Comparison of ENCODE assay signal across 28 cellular contexts in genomic region chr1:9907441-9907840, GRCh38. TPM values are rescaled to one million over a fixed set of nuclear protein-coding genes. Genes with fewer than 3 reads are reported as not detected.
A peak's percentile ranks its signal among the peaks of the same experiment; 100 is the strongest.
DNase-seq lines count a peak whose midpoint lies in the region; ATAC-seq and TF ChIP-seq lines count a peak whose summit lies in the region.
"Had no signal": no experiment of that assay in that cellular context is flagged by ENCODE, and none has a peak within 500 bp of the region (broad histone marks: within the 10 kb centered on the region; RNA-seq: fewer than 3 reads in every experiment).

No MANE protein-coding gene starts in this region.

- H3K9me3 ChIP-seq in heart right ventricle (no peaks in the 10 kb centered on the region), heart left ventricle (no peaks in the 10 kb centered on the region), T-helper 17 cell (ENCODE audit: control insufficient read depth, low read length, poor library complexity, severe bottlenecking) (no peaks in the 10 kb centered on the region), esophagus squamous epithelium (no peaks in the 10 kb centered on the region), upper lobe of right lung (no peaks in the 10 kb centered on the region)
- H3K9me3 ChIP-seq: A549, BE2C, spleen, tibial nerve had no signal

- DNase-seq in heart right ventricle (no peak), heart left ventricle (no peak), T-helper 17 cell (no peak), esophagus squamous epithelium (lab: John Stamatoyannopoulos, UW) (no peak), upper lobe of right lung (no peak), substantia nigra (lab: John Stamatoyannopoulos, UW) (no peak), NCI-H1436 treated with DMSO at 0.1 percent for 48 hours (lab: John Stamatoyannopoulos, UW) (no peak)
- DNase-seq: activated CD4-positive, alpha-beta T cell treated with anti-CD3 and anti-CD28 coated beads for 36 hours; activated CD8-positive, alpha-beta memory T cell treated with anti-CD3 and anti-CD28 coated beads for 24 hours; activated naive CD4-positive, alpha-beta T cell treated with anti-CD3 and anti-CD28 coated beads for 36 hours; activated T-cell treated with anti-CD3 and anti-CD28 coated beads, Interleukin-2, amount 50 U/mL, for 48 hours; amniotic stem cell; BE2C; DMS79 treated with DMSO at 0.1 percent for 48 hours; erythroblast; GM23248; NCI-H2171; NCI-H69; occipital lobe; SHP77; spleen; stimulated activated CD4-positive, alpha-beta T cell treated with anti-CD3 and anti-CD28 coated beads, Interleukin-4, amount 100 ng/mL, for 24 hours; stimulated activated naive CD8-positive, alpha-beta T cell treated with anti-CD3 and anti-CD28 coated beads, Interleukin-15, Interleukin-2, amounts not matched to agents 100 U/mL and 50 U/mL, for 24 hours had no signal

- WGBS in heart right ventricle, 2 donors, result 59 to 63% methylated on average over 5 of the region's 5 CpGs
- WGBS in heart left ventricle, 4 donors, result 56 to 70% (median 65%) methylated on average over 5 of the region's 5 CpGs
- 40 to 71% methylated on average over 5 of the region's 5 CpGs for WGBS in esophagus squamous epithelium, 2 donors

- H3K27ac Mint-ChIP-seq in T-helper 17 cell, result peak overlapping the region; percentile 43
- H3K27ac Mint-ChIP-seq: activated CD4-positive, alpha-beta T cell treated with anti-CD3 and anti-CD28 coated beads for 36 hours; activated naive CD4-positive, alpha-beta T cell treated with anti-CD3 and anti-CD28 coated beads for 36 hours; memory B cell had no signal

- H3K27me3 Mint-ChIP-seq in T-helper 17 cell, result no peaks in the 10 kb centered on the region
- H3K27me3 Mint-ChIP-seq: activated CD4-positive, alpha-beta T cell treated with anti-CD3 and anti-CD28 coated beads for 36 hours; memory B cell had no signal

- peaks cover 39% of the 10 kb centered on the region for H3K4me1 Mint-ChIP-seq in T-helper 17 cell

- intact Hi-C loops in heart right ventricle (cut with DNase I), result no loop called here
- intact Hi-C loops in heart left ventricle (cut with DNase I), result no loop called here
- intact Hi-C loops in esophagus squamous epithelium (cut with DNase I), result no loop called here
- intact Hi-C loops in upper lobe of right lung (cut with DNase I), result no loop called here

- H3K27ac ChIP-seq in heart right ventricle (peak overlapping the region in 8 of 10 donors; percentile 1 to 93 (median 40)), heart left ventricle (peak overlapping the region in 6 of 12 donors; percentile 1 to 39 (median 20)), esophagus squamous epithelium (peak overlapping the region in 3 of 4 donors; percentile 11 to 50 (median 49)), upper lobe of right lung (peak overlapping the region; percentile 7), substantia nigra (ENCODE audit: low read depth, low read length, poor library complexity, severe bottlenecking) (no peak overlapping the region)
- H3K27ac ChIP-seq: A549, cardiac muscle cell, GM23248, spleen, tibial nerve had no signal

- ATAC-seq in heart right ventricle (no peak), heart left ventricle (no peak), T-helper 17 cell (no peak), upper lobe of right lung (no peak), HG02852 (IDR thresholded peaks at IDR 0.05; ENCODE audit: unreplicated experiment) (no peak)
- ATAC-seq: A549; activated CD4-positive, alpha-beta T cell treated with anti-CD3 and anti-CD28 coated beads for 36 hours; stimulated activated naive CD8-positive, alpha-beta T cell treated with anti-CD3 and anti-CD28 coated beads, Interleukin-15, Interleukin-2, amounts not matched to agents 100 U/mL and 50 U/mL, for 24 hours had no signal

- peaks cover 13 to 83% (median 49%) of the 10 kb centered on the region in 9 donors for H3K4me1 ChIP-seq in heart right ventricle
- peaks cover 0 to 73% (median 42%) of the 10 kb centered on the region in 12 donors for H3K4me1 ChIP-seq in heart left ventricle
- H3K4me1 ChIP-seq in esophagus squamous epithelium, result peaks cover 23 to 89% (median 25%) of the 10 kb centered on the region in 3 donors
- peaks cover 17% of the 10 kb centered on the region for H3K4me1 ChIP-seq in upper lobe of right lung
- H3K4me1 ChIP-seq: BE2C had no signal

- peak overlapping the region; percentile 68 for H3K4me3 Mint-ChIP-seq in T-helper 17 cell
- H3K4me3 Mint-ChIP-seq: activated CD4-positive, alpha-beta T cell treated with anti-CD3 and anti-CD28 coated beads for 36 hours; activated naive CD4-positive, alpha-beta T cell treated with anti-CD3 and anti-CD28 coated beads for 36 hours; memory B cell had no signal

- no peaks in the 10 kb centered on the region for H3K36me3 Mint-ChIP-seq in T-helper 17 cell (ENCODE audit: low read depth)

- TF ChIP-seq POLR2A in heart left ventricle (IDR thresholded peaks at IDR 0.05) (no peak), esophagus squamous epithelium (IDR thresholded peaks at IDR 0.05) (no peak)

- H3K27me3 ChIP-seq in heart right ventricle (no peaks in the 10 kb centered on the region), heart left ventricle (no peaks in the 10 kb centered on the region), esophagus squamous epithelium (no peaks in the 10 kb centered on the region), upper lobe of right lung (no peaks in the 10 kb centered on the region)
- H3K27me3 ChIP-seq: BE2C, cardiac muscle cell, spleen, tibial nerve had no signal

- H3K4me3 ChIP-seq in heart right ventricle (peak overlapping the region in 4 of 10 donors; percentile 5 to 98 (median 96)), heart left ventricle (peak overlapping the region in 2 of 12 donors; percentile 1 to 26), esophagus squamous epithelium (no peak overlapping the region), upper lobe of right lung (no peak overlapping the region)
- H3K4me3 ChIP-seq: A549, cardiac muscle cell, GM23248, spleen, tibial nerve had no signal

- H3K36me3 ChIP-seq in heart right ventricle, result peaks cover 0 to 4% (median 0%) of the 10 kb centered on the region in 9 donors
- no peaks in the 10 kb centered on the region for H3K36me3 ChIP-seq in heart left ventricle
- H3K36me3 ChIP-seq in esophagus squamous epithelium, result no peaks in the 10 kb centered on the region
- no peaks in the 10 kb centered on the region for H3K36me3 ChIP-seq in upper lobe of right lung
- H3K36me3 ChIP-seq: BE2C, cardiac muscle cell, spleen, tibial nerve had no signal

- TF ChIP-seq CTCF in heart right ventricle (IDR thresholded peaks at IDR 0.05) (no peak), heart left ventricle (IDR thresholded peaks at IDR 0.05) (no peak), esophagus squamous epithelium (IDR thresholded peaks at IDR 0.05) (no peak), upper lobe of right lung (IDR thresholded peaks at IDR 0.05) (no peak)

RNA-seq across cellular contexts. Expression of gene CTNNBIP1, which starts 2.6 kb away (rescaled TPM):
- total RNA-seq in heart right ventricle (10 to 100 TPM; 26.5 to 69.4 (median 37.3) TPM), heart left ventricle (10 to 100 TPM; 32.2 to 62.0 (median 42.9) TPM), T-helper 17 cell (10 to 100 TPM in 1 of 2 donors, 1 to 10 TPM in 1; 9.2 to 10.5 TPM), esophagus squamous epithelium (100 to 1,000 TPM in 2 of 4 donors, 10 to 100 TPM in 2; 76.1 to 186 (median 118) TPM), upper lobe of right lung (47.6 TPM)
- polyA plus RNA-seq in heart right ventricle (10 to 100 TPM; 26.6 to 43.5 TPM), heart left ventricle (10 to 100 TPM; 25.4 to 37.8 TPM)

RNA-seq across cellular contexts. Expression of gene LZIC, which starts 35.8 kb away (rescaled TPM):
- total RNA-seq in heart right ventricle (10 to 100 TPM; 27.7 to 38.0 (median 34.2) TPM), heart left ventricle (10 to 100 TPM; 30.8 to 37.7 (median 34.9) TPM), T-helper 17 cell (10 to 100 TPM; 19.6 to 19.7 TPM), esophagus squamous epithelium (10 to 100 TPM; 21.4 to 24.7 (median 23.0) TPM), upper lobe of right lung (29.1 TPM)
- polyA plus RNA-seq in heart right ventricle (10 to 100 TPM; 13.4 to 20.6 TPM), heart left ventricle (10 to 100 TPM; 18.5 to 30.7 TPM)

RNA-seq across cellular contexts. Expression of gene NMNAT1, which starts 35.8 kb away (rescaled TPM):
- 10 to 100 TPM; 14.2 to 23.7 (median 20.3) TPM for total RNA-seq in heart right ventricle
- 10 to 100 TPM in 1 of 2 donors, 1 to 10 TPM in 1; 9.6 to 14.3 TPM for polyA plus RNA-seq in heart right ventricle
- 10 to 100 TPM; 11.0 to 24.2 (median 17.2) TPM for total RNA-seq in heart left ventricle
- polyA plus RNA-seq in heart left ventricle, result 10 to 100 TPM; 12.2 to 13.7 TPM
- total RNA-seq in T-helper 17 cell, result 1 to 10 TPM; 2.4 to 2.9 TPM
- 1 to 10 TPM; 3.9 to 7.9 (median 6.0) TPM for total RNA-seq in esophagus squamous epithelium
- total RNA-seq in upper lobe of right lung, result 9.1 TPM
